ENCODE assay signal across 16 cellular contexts in the genomic region with DNA sequence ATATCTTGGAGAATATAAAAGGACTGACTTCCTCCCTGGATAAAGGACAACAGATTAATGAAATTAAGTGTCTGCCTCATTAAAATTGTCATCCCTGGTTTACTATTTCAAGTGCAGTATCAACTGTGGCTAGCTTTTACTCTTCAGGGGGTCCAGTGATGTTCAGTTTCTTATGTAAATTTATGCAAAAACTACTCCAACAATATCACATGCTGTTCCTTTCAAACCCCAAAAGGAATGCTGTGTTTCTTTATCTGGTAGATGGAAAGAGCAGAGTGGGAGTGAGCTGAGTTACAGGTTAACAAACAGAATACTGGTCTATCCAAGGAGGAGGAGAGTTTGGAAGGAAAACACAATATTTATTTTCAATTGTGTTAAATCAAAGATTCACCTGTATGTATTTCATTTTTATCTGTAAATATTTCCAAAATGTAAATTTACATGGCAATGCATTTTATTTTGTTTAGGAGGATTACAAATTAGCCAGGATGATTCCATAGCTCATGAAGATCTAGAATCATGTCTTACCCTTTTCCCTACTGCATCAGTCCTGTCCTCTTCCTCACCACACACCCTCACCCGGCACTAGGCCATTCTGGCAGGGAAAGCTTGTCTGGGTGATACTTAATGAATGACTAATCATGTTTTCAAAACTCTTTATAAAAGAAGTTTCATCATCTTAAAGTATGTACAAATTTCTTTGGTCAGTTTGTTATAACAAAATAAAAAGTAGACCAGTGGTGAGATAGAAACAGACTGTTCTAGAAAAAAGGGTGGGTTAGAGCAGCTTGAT.
DNase-seq lines count a peak whose midpoint lies in the region; ATAC-seq, FAIRE-seq and TF ChIP-seq lines count a peak whose summit lies in the region.
"Had no signal": no experiment of that assay in that cellular context is flagged by ENCODE, and none has a peak within 500 bp of the region (broad histone marks: within the 10 kb centered on the region; RNA-seq: fewer than 3 reads in every experiment).

No MANE protein-coding gene starts in this region.

- no peak for FAIRE-seq in bronchial epithelial cell (lab: Jason Lieb, UNC)

- no peak overlapping the region for H3K4me3 ChIP-seq in A673 (ENCODE audit: low read depth, low read length, poor library complexity, severe bottlenecking)
- H3K4me3 ChIP-seq in bronchial epithelial cell (ENCODE audit: low read depth, low read length), result no peak overlapping the region
- H3K4me3 ChIP-seq: ovary, thoracic aorta had no signal

- intact Hi-C loops in A673 (cut with micrococcal nuclease; ENCODE audit: unreplicated experiment), result no loop called here

- TF ChIP-seq CTCF in A673 (conservative IDR thresholded peaks at IDR 0.05; ENCODE audit: low read depth, low read length) (no peak), bronchial epithelial cell (IDR thresholded peaks at IDR 0.05; ENCODE audit: insufficient read depth, low read length, severe bottlenecking) (no peak)

- no TSS peak for BruUV-seq in A673 (replicated peaks; lab: Mats Ljungman, UMichigan)

- H3K27me3 ChIP-seq in A673 (replicated peaks; ENCODE audit: insufficient read depth, low read depth, low read length, poor library complexity) (no peaks in the 10 kb centered on the region), bronchial epithelial cell (ENCODE audit: control insufficient read depth, insufficient read depth, low read length) (no peaks in the 10 kb centered on the region)
- H3K27me3 ChIP-seq: ovary had no signal

- peaks cover 31% of the 10 kb centered on the region for H3K4me1 ChIP-seq in A673 (ENCODE audit: insufficient read depth, low read length, poor library complexity, severe bottlenecking)

- POLR2A ChIA-PET in A673 (lab: Charles Lee; ENCODE audit: low non-redundant PET), result no interaction called here

- no peaks in the 10 kb centered on the region for H3K9me3 ChIP-seq in A673 (ENCODE audit: low read depth, low read length, poor library complexity, severe bottlenecking)
- H3K9me3 ChIP-seq: ovary, thoracic aorta had no signal

- no peak for ATAC-seq in GM19328 (IDR thresholded peaks at IDR 0.05; ENCODE audit: unreplicated experiment)
- ATAC-seq: left colon had no signal

- no peak overlapping the region for H3K27ac ChIP-seq in A673 (ENCODE audit: low read depth, low read length, poor library complexity, severe bottlenecking)
- H3K27ac ChIP-seq: C4-2B, KMS-11, ovary, thoracic aorta had no signal

- CTCF ChIA-PET in A673 (lab: Charles Lee), result no interaction called here

- H3K36me3 ChIP-seq in A673 (ENCODE audit: insufficient read depth, low read length, poor library complexity, severe bottlenecking), result no peaks in the 10 kb centered on the region
- no peaks in the 10 kb centered on the region for H3K36me3 ChIP-seq in bronchial epithelial cell (ENCODE audit: control insufficient read depth, insufficient read depth, low read length)
- H3K36me3 ChIP-seq: ovary, thoracic aorta had no signal

- in situ Hi-C loops in ACHN (cut with HindIII; ENCODE audit: low pct_ligation_motif_present, low pct_unique_long_range_greater_than_20kb, low sequenced_read_pairs), result no loop called here

- DNase-seq in A673 (ENCODE audit: low spot score) (peak; percentile 79), HS-5 (ENCODE audit: low read depth) (peak; percentile 30), bronchial epithelial cell (ENCODE audit: low read depth) (peak; percentile 87), iPS-NIHi11 (ENCODE audit: low spot score) (peak; percentile 40), HuH-7 (ENCODE audit: low spot score) (no peak), NCI-H1436 treated with DMSO at 0.1 percent for 48 hours (lab: John Stamatoyannopoulos, UW) (no peak), ACHN (no peak)
- DNase-seq: activated CD4-positive, alpha-beta T cell treated with anti-CD3 and anti-CD28 coated beads, Interleukin-2, amount 10 ng/mL, durations not matched to agents 24 days and 14 days; effector memory CD4-positive, alpha-beta T cell; left colon; ovary; SIG-M5 had no signal

Comparison
In these comparisons a context has a peak if more than half of its experiments do, and no peak if none do; other contexts are left out.
1. DNase-seq: peak in A673 (single experiment), HS-5 (single experiment), bronchial epithelial cell (single experiment) and iPS-NIHi11 (single experiment); none in HuH-7 (single experiment), NCI-H1436 treated with DMSO at 0.1 percent for 48 hours (single experiment) and ACHN (single experiment).